ENCODE assay signal across 31 cellular contexts in genomic region chrX:71991164-71991563, GRCh38.
"Had no signal": no experiment of that assay in that cellular context is flagged by ENCODE, and none has a peak within 500 bp of the region (broad histone marks: within the 10 kb centered on the region; RNA-seq: fewer than 3 reads in every experiment).

No MANE protein-coding gene starts in this region.

- DNase-seq: activated B cell treated with CpG ODN at 0.5 μM for 24 hours; activated CD4-positive, alpha-beta T cell treated with anti-CD3 and anti-CD28 coated beads for 1 hour; activated CD4-positive, alpha-beta T cell treated with anti-CD3 and anti-CD28 coated beads, Interleukin-2, amount 10 ng/mL, durations not matched to agents 24 days and 14 days; activated CD4-positive, alpha-beta T cell treated with anti-CD3 and anti-CD28 coated beads, Interleukin-2, amount 50 U/mL, for 48 hours; activated CD8-positive, alpha-beta memory T cell treated with anti-CD3 and anti-CD28 coated beads, Interleukin-2, amount 10 ng/mL, durations not matched to agents 7 days and 5 days; activated effector memory CD4-positive, alpha-beta T cell treated with Interleukin-2 at 50 U/mL for 16 hours; activated naive CD4-positive, alpha-beta T cell; activated T-cell treated with anti-CD3 and anti-CD28 coated beads, Interleukin-2, amount 50 U/mL, for 24 hours; aorta; body of pancreas; NCI-H1092; NCI-H1417 treated with DMSO at 0.1 percent for 48 hours; NCI-H1694; NCI-H2029; NCI-H2107; NCI-H2171 treated with DMSO at 0.1 percent for 48 hours; NCI-H226; NCI-H510A; NCI-H526 treated with DMSO at 0.1 percent for 48 hours; NCI-H82; SHP77; SW 1271; T-helper 9 cell had no signal

- H3K27ac Mint-ChIP-seq: activated B cell treated with CpG ODN at 0.5 μM for 24 hours; activated CD4-positive, alpha-beta T cell treated with anti-CD3 and anti-CD28 coated beads, Interleukin-2, amount 10 ng/mL, durations not matched to agents 24 days and 14 days; activated CD8-positive, alpha-beta memory T cell treated with anti-CD3 and anti-CD28 coated beads, Interleukin-2, amount 10 ng/mL, durations not matched to agents 7 days and 5 days; activated naive CD4-positive, alpha-beta T cell treated with anti-CD3 and anti-CD28 coated beads, Interleukin-2, amount 50 U/mL, for 24 hours; activated T-cell treated with anti-CD3 and anti-CD28 coated beads, Interleukin-2, amount 50 U/mL, for 24 hours; activated T-helper 1 cell treated with anti-CD3 and anti-CD28 coated beads, Interleukin-12 subunit alpha, Interleukin-12 subunit beta, Interleukin-2, Interleukin-4 antibody, amounts not matched to agents 30 ng/mL and 10 ng/mL and 1 ng/mL, durations not matched to agents 14 hours and 24 hours and 36 hours; T-helper 1 cell treated with Interleukin-12 subunit alpha and Interleukin-12 subunit beta and Interleukin-4 antibody, amounts not matched to agents 30 μg/mL and 1 μg/mL, for 36 hours had no signal

- H3K36me3 ChIP-seq: SJSA1 had no signal

- H3K9me3 Mint-ChIP-seq: activated B cell treated with CpG ODN at 0.5 μM for 24 hours; activated CD4-positive, alpha-beta T cell treated with anti-CD3 and anti-CD28 coated beads, Interleukin-2, amount 10 ng/mL, durations not matched to agents 24 days and 14 days; activated naive CD4-positive, alpha-beta T cell treated with anti-CD3 and anti-CD28 coated beads, Interleukin-2, amount 50 U/mL, for 24 hours; activated T-cell treated with anti-CD3 and anti-CD28 coated beads, Interleukin-2, amount 50 U/mL, for 24 hours; activated T-helper 1 cell treated with anti-CD3 and anti-CD28 coated beads, Interleukin-12 subunit alpha, Interleukin-12 subunit beta, Interleukin-2, Interleukin-4 antibody, amounts not matched to agents 30 ng/mL and 10 ng/mL and 1 ng/mL, durations not matched to agents 14 hours and 24 hours and 36 hours; T-helper 1 cell treated with Interleukin-12 subunit alpha and Interleukin-12 subunit beta and Interleukin-4 antibody, amounts not matched to agents 30 μg/mL and 1 μg/mL, for 36 hours had no signal

- H3K4me1 ChIP-seq: body of pancreas had no signal

- H3K4me3 Mint-ChIP-seq: activated B cell treated with CpG ODN at 0.5 μM for 24 hours; activated CD4-positive, alpha-beta T cell treated with anti-CD3 and anti-CD28 coated beads, Interleukin-2, amount 10 ng/mL, durations not matched to agents 24 days and 14 days; activated CD8-positive, alpha-beta memory T cell treated with anti-CD3 and anti-CD28 coated beads, Interleukin-2, amount 10 ng/mL, durations not matched to agents 7 days and 5 days; activated naive CD4-positive, alpha-beta T cell treated with anti-CD3 and anti-CD28 coated beads, Interleukin-2, amount 50 U/mL, for 24 hours; activated T-cell treated with anti-CD3 and anti-CD28 coated beads, Interleukin-2, amount 50 U/mL, for 24 hours; activated T-helper 1 cell treated with anti-CD3 and anti-CD28 coated beads, Interleukin-12 subunit alpha, Interleukin-12 subunit beta, Interleukin-2, Interleukin-4 antibody, amounts not matched to agents 30 ng/mL and 10 ng/mL and 1 ng/mL, durations not matched to agents 14 hours and 24 hours and 36 hours; T-helper 1 cell treated with Interleukin-12 subunit alpha and Interleukin-12 subunit beta and Interleukin-4 antibody, amounts not matched to agents 30 μg/mL and 1 μg/mL, for 36 hours had no signal

- H3K9ac ChIP-seq: KMS-11 had no signal

- H3K27me3 ChIP-seq: body of pancreas, SJSA1 had no signal

- H3K4me3 ChIP-seq: body of pancreas, SJSA1 had no signal

- H3K9me3 ChIP-seq: body of pancreas, SJSA1 had no signal

- ATAC-seq: activated CD8-positive, alpha-beta memory T cell treated with anti-CD3 and anti-CD28 coated beads, Interleukin-2, amount 10 ng/mL, durations not matched to agents 7 days and 5 days; body of pancreas; Panc1; SK-N-SH treated with all-trans-retinoic acid at 6 μM for 48 hours had no signal

- H3K36me3 Mint-ChIP-seq: activated CD8-positive, alpha-beta memory T cell treated with anti-CD3 and anti-CD28 coated beads, Interleukin-2, amount 10 ng/mL, durations not matched to agents 7 days and 5 days; activated naive CD4-positive, alpha-beta T cell treated with anti-CD3 and anti-CD28 coated beads, Interleukin-2, amount 50 U/mL, for 24 hours had no signal

- H3K27ac ChIP-seq: body of pancreas, KMS-11, RWPE1 had no signal
